In genomic region chr3:23356923-23357322, GRCh38 we compare ENCODE assay signal across 5 cellular contexts.
"Had no signal": no experiment of that assay in that cellular context is flagged by ENCODE, and none has a peak within 500 bp of the region (broad histone marks: within the 10 kb centered on the region; RNA-seq: fewer than 3 reads in every experiment).

No MANE protein-coding gene starts in this region.

- ATAC-seq: HepG2, K562 had no signal

- H3K27me3 Mint-ChIP-seq: IgD-negative memory B cell had no signal

- H3K36me3 Mint-ChIP-seq: IgD-negative memory B cell had no signal

- H3K27ac Mint-ChIP-seq: IgD-negative memory B cell had no signal

- DNase-seq: IMR-90 had no signal

- H3K4me3 Mint-ChIP-seq: IgD-negative memory B cell had no signal

- H3K4me3 ChIP-seq: K562 had no signal

- H3K27ac ChIP-seq: HL-60 had no signal

- H3K9me3 Mint-ChIP-seq: IgD-negative memory B cell had no signal
